Comparison of ENCODE assay signal across 21 cellular contexts in genomic region chr7:147525295-147525694, GRCh38.
"Had no signal": no experiment of that assay in that cellular context is flagged by ENCODE, and none has a peak within 500 bp of the region (broad histone marks: within the 10 kb centered on the region; RNA-seq: fewer than 3 reads in every experiment).

No MANE protein-coding gene starts in this region.

- FAIRE-seq: bronchial epithelial cell, frontal cortex had no signal

- DNase-seq: activated CD4-positive, alpha-beta memory T cell treated with anti-CD3 and anti-CD28 coated beads, Interleukin-2, amount 10 ng/mL, durations not matched to agents 7 days and 5 days; activated CD4-positive, alpha-beta T cell treated with anti-CD3 and anti-CD28 coated beads for 36 hours; activated CD4-positive, alpha-beta T cell treated with anti-CD3 and anti-CD28 coated beads, Interleukin-2, amount 10 ng/mL, durations not matched to agents 7 days and 5 days; activated CD4-positive, alpha-beta T cell treated with anti-CD3 and anti-CD28 coated beads, Interleukin-2, amount 50 U/mL, for 4 hours; activated CD4-positive, CD25-positive, alpha-beta regulatory T cell; activated CD4-positive, CD25-positive, alpha-beta regulatory T cell treated with anti-CD3 and anti-CD28 coated beads, Interleukin-2, amount 50 U/mL, for 72 hours; activated CD8-positive, alpha-beta memory T cell treated with anti-CD3 and anti-CD28 coated beads, Interleukin-2, amount 50 U/mL, for 48 hours; activated gamma-delta T cell; activated naive CD4-positive, alpha-beta T cell; activated naive CD4-positive, alpha-beta T cell treated with anti-CD3 and anti-CD28 coated beads, Interleukin-2, amount 10 ng/mL, durations not matched to agents 7 days and 5 days; activated naive CD8-positive, alpha-beta T cell treated with anti-CD3 and anti-CD28 coated beads, Interleukin-2, amount 10 ng/mL, durations not matched to agents 7 days and 5 days; activated T-cell treated with anti-CD3 and anti-CD28 coated beads for 4 hours; activated T-cell treated with anti-CD3 and anti-CD28 coated beads, Interleukin-2, amount 50 U/mL, for 24 hours; activated T-cell treated with anti-CD3 and anti-CD28 coated beads, Interleukin-2, amount 50 U/mL, for 72 hours; brain microvascular endothelial cell; effector memory CD4-positive, alpha-beta T cell; endodermal cell; foreskin fibroblast; T-helper 2 cell had no signal
